ENCODE assay signal across 32 cellular contexts in genomic region chr12:58954002-58954401, GRCh38.
"Had no signal": no experiment of that assay in that cellular context is flagged by ENCODE, and none has a peak within 500 bp of the region (broad histone marks: within the 10 kb centered on the region; RNA-seq: fewer than 3 reads in every experiment).

No MANE protein-coding gene starts in this region.

- H3K9me3 ChIP-seq: gastrocnemius medialis had no signal

- H3K4me1 ChIP-seq: ascending aorta, esophagus muscularis mucosa, foreskin keratinocyte, gastrocnemius medialis, heart left ventricle had no signal

- H3K36me3 Mint-ChIP-seq: activated CD4-positive, alpha-beta memory T cell treated with anti-CD3 and anti-CD28 coated beads for 36 hours; activated CD8-positive, alpha-beta memory T cell treated with anti-CD3 and anti-CD28 coated beads, Interleukin-2, amount 10 ng/mL, durations not matched to agents 7 days and 5 days; activated naive CD4-positive, alpha-beta T cell treated with anti-CD3 and anti-CD28 coated beads, Interleukin-2, amount 50 U/mL, for 24 hours; activated naive CD8-positive, alpha-beta T cell treated with anti-CD3 and anti-CD28 coated beads for 36 hours had no signal

- H3K36me3 ChIP-seq: ascending aorta, brain microvascular endothelial cell, esophagus muscularis mucosa, gastrocnemius medialis, heart left ventricle had no signal

- H3K4me1 Mint-ChIP-seq: activated CD4-positive, alpha-beta T cell treated with anti-CD3 and anti-CD28 coated beads for 36 hours; activated CD4-positive, alpha-beta T cell treated with anti-CD3 and anti-CD28 coated beads, Interleukin-2, amount 10 ng/mL, durations not matched to agents 24 days and 14 days; activated CD8-positive, alpha-beta memory T cell treated with anti-CD3 and anti-CD28 coated beads, Interleukin-2, amount 10 ng/mL, durations not matched to agents 7 days and 5 days; activated naive CD4-positive, alpha-beta T cell treated with anti-CD3 and anti-CD28 coated beads, Interleukin-2, amount 50 U/mL, for 24 hours; activated naive CD8-positive, alpha-beta T cell treated with anti-CD3 and anti-CD28 coated beads for 36 hours; activated naive CD8-positive, alpha-beta T cell treated with anti-CD3 and anti-CD28 coated beads, Interleukin-2, amount 50 U/mL, for 24 hours; central memory CD8-positive, alpha-beta T cell had no signal

- DNase-seq: activated CD4-positive, alpha-beta memory T cell treated with anti-CD3 and anti-CD28 coated beads for 36 hours; activated CD4-positive, alpha-beta T cell treated with anti-CD3 and anti-CD28 coated beads for 36 hours; activated CD4-positive, alpha-beta T cell treated with anti-CD3 and anti-CD28 coated beads, Interleukin-2, amount 10 ng/mL, durations not matched to agents 24 days and 14 days; activated CD4-positive, CD25-positive, alpha-beta regulatory T cell; activated CD4-positive, CD25-positive, alpha-beta regulatory T cell treated with anti-CD3 and anti-CD28 coated beads, Interleukin-2, amount 50 U/mL, for 72 hours; activated CD8-positive, alpha-beta memory T cell treated with anti-CD3 and anti-CD28 coated beads, Interleukin-2, amount 10 ng/mL, durations not matched to agents 7 days and 5 days; activated CD8-positive, alpha-beta memory T cell treated with anti-CD3 and anti-CD28 coated beads, Interleukin-2, amount 50 U/mL, for 4 hours; activated CD8-positive, alpha-beta T cell treated with anti-CD3 and anti-CD28 coated beads, Interleukin-2, amount 10 ng/mL, durations not matched to agents 7 days and 5 days; activated effector memory CD4-positive, alpha-beta T cell treated with anti-CD3 and anti-CD28 coated beads, Interleukin-2, amount 50 U/mL, for 16 hours; activated naive CD4-positive, alpha-beta T cell treated with anti-CD3 and anti-CD28 coated beads for 36 hours; activated naive CD8-positive, alpha-beta T cell treated with anti-CD3 and anti-CD28 coated beads for 36 hours; activated naive CD8-positive, alpha-beta T cell treated with anti-CD3 and anti-CD28 coated beads, Interleukin-2, amount 50 U/mL, for 24 hours; activated T-cell treated with anti-CD3 and anti-CD28 coated beads, Interleukin-2, amount 50 U/mL, for 1 hour; activated T-cell treated with anti-CD3 and anti-CD28 coated beads, Interleukin-2, amount 50 U/mL, for 48 hours; brain microvascular endothelial cell; dorsolateral prefrontal cortex; effector CD4-positive, alpha-beta T cell; effector memory CD8-positive, alpha-beta T cell; erythroblast; foreskin keratinocyte; gastrocnemius medialis; glutamatergic neuron; heart left ventricle; T-helper 2 cell had no signal

- H3K4me3 Mint-ChIP-seq: activated CD4-positive, alpha-beta memory T cell treated with anti-CD3 and anti-CD28 coated beads for 36 hours; activated CD4-positive, alpha-beta T cell treated with anti-CD3 and anti-CD28 coated beads for 36 hours; activated CD4-positive, alpha-beta T cell treated with anti-CD3 and anti-CD28 coated beads, Interleukin-2, amount 10 ng/mL, durations not matched to agents 24 days and 14 days; activated CD8-positive, alpha-beta memory T cell treated with anti-CD3 and anti-CD28 coated beads, Interleukin-2, amount 10 ng/mL, durations not matched to agents 7 days and 5 days; activated CD8-positive, alpha-beta T cell treated with anti-CD3 and anti-CD28 coated beads, Interleukin-2, amount 10 ng/mL, durations not matched to agents 7 days and 5 days; activated naive CD4-positive, alpha-beta T cell treated with anti-CD3 and anti-CD28 coated beads for 36 hours; activated naive CD4-positive, alpha-beta T cell treated with anti-CD3 and anti-CD28 coated beads, Interleukin-2, amount 50 U/mL, for 24 hours; activated naive CD8-positive, alpha-beta T cell treated with anti-CD3 and anti-CD28 coated beads for 36 hours; activated naive CD8-positive, alpha-beta T cell treated with anti-CD3 and anti-CD28 coated beads, Interleukin-2, amount 50 U/mL, for 24 hours; activated T-helper 1 cell treated with anti-CD3 and anti-CD28 coated beads, Interleukin-12 subunit alpha, Interleukin-12 subunit beta, Interleukin-2, Interleukin-4 antibody, amounts not matched to agents 30 ng/mL and 10 ng/mL and 1 ng/mL, durations not matched to agents 14 hours and 24 hours and 36 hours; central memory CD8-positive, alpha-beta T cell; dendritic cell treated with granulocyte-macrophage colony-stimulating factor and Interleukin-4, amounts not matched to agents 40 ng/mL and 50 ng/mL, for 4 days; effector memory CD8-positive, alpha-beta T cell had no signal

- ATAC-seq: activated CD4-positive, alpha-beta T cell treated with anti-CD3 and anti-CD28 coated beads for 36 hours; activated CD8-positive, alpha-beta memory T cell treated with anti-CD3 and anti-CD28 coated beads, Interleukin-2, amount 10 ng/mL, durations not matched to agents 7 days and 5 days; activated CD8-positive, alpha-beta T cell treated with anti-CD3 and anti-CD28 coated beads, Interleukin-2, amount 10 ng/mL, durations not matched to agents 7 days and 5 days; activated naive CD8-positive, alpha-beta T cell treated with anti-CD3 and anti-CD28 coated beads, Interleukin-2, amount 50 U/mL, for 24 hours; effector memory CD8-positive, alpha-beta T cell; foreskin keratinocyte; gastrocnemius medialis; heart left ventricle had no signal

- H3K9me3 Mint-ChIP-seq: activated naive CD8-positive, alpha-beta T cell treated with anti-CD3 and anti-CD28 coated beads for 36 hours; activated T-helper 1 cell treated with anti-CD3 and anti-CD28 coated beads, Interleukin-12 subunit alpha, Interleukin-12 subunit beta, Interleukin-2, Interleukin-4 antibody, amounts not matched to agents 30 ng/mL and 10 ng/mL and 1 ng/mL, durations not matched to agents 14 hours and 24 hours and 36 hours had no signal

- H3K4me3 ChIP-seq: ascending aorta, coronary artery, dorsolateral prefrontal cortex, esophagus muscularis mucosa, gastrocnemius medialis, heart left ventricle had no signal

- H3K27ac ChIP-seq: ascending aorta, brain microvascular endothelial cell, coronary artery, dorsolateral prefrontal cortex, esophagus muscularis mucosa, foreskin keratinocyte, gastrocnemius medialis, heart left ventricle had no signal

- H3K27ac Mint-ChIP-seq: activated CD4-positive, alpha-beta memory T cell treated with anti-CD3 and anti-CD28 coated beads for 36 hours; activated CD4-positive, alpha-beta T cell treated with anti-CD3 and anti-CD28 coated beads for 36 hours; activated CD4-positive, alpha-beta T cell treated with anti-CD3 and anti-CD28 coated beads, Interleukin-2, amount 10 ng/mL, durations not matched to agents 24 days and 14 days; activated CD8-positive, alpha-beta memory T cell treated with anti-CD3 and anti-CD28 coated beads, Interleukin-2, amount 10 ng/mL, durations not matched to agents 7 days and 5 days; activated CD8-positive, alpha-beta T cell treated with anti-CD3 and anti-CD28 coated beads, Interleukin-2, amount 10 ng/mL, durations not matched to agents 7 days and 5 days; activated naive CD4-positive, alpha-beta T cell treated with anti-CD3 and anti-CD28 coated beads for 36 hours; activated naive CD4-positive, alpha-beta T cell treated with anti-CD3 and anti-CD28 coated beads, Interleukin-2, amount 50 U/mL, for 24 hours; activated naive CD8-positive, alpha-beta T cell treated with anti-CD3 and anti-CD28 coated beads for 36 hours; activated naive CD8-positive, alpha-beta T cell treated with anti-CD3 and anti-CD28 coated beads, Interleukin-2, amount 50 U/mL, for 24 hours; activated T-helper 1 cell treated with anti-CD3 and anti-CD28 coated beads, Interleukin-12 subunit alpha, Interleukin-12 subunit beta, Interleukin-2, Interleukin-4 antibody, amounts not matched to agents 30 ng/mL and 10 ng/mL and 1 ng/mL, durations not matched to agents 14 hours and 24 hours and 36 hours; activated T-helper 2 cell treated with anti-CD3 and anti-CD28 coated beads, Interferon-gamma antibody, Interleukin-2, Interleukin-4, amounts not matched to agents 10 μg/mL and 5 μg/mL and 100 μg/mL, durations not matched to agents 14 hours and 24 hours and 36 hours; dendritic cell treated with granulocyte-macrophage colony-stimulating factor and Interleukin-4, amounts not matched to agents 40 ng/mL and 50 ng/mL, for 4 days; effector memory CD8-positive, alpha-beta T cell had no signal

- H3K27me3 Mint-ChIP-seq: activated CD4-positive, alpha-beta memory T cell treated with anti-CD3 and anti-CD28 coated beads for 36 hours; activated CD4-positive, alpha-beta T cell treated with anti-CD3 and anti-CD28 coated beads for 36 hours; activated CD4-positive, alpha-beta T cell treated with anti-CD3 and anti-CD28 coated beads, Interleukin-2, amount 10 ng/mL, durations not matched to agents 24 days and 14 days; activated CD8-positive, alpha-beta memory T cell treated with anti-CD3 and anti-CD28 coated beads, Interleukin-2, amount 10 ng/mL, durations not matched to agents 7 days and 5 days; activated naive CD4-positive, alpha-beta T cell treated with anti-CD3 and anti-CD28 coated beads, Interleukin-2, amount 50 U/mL, for 24 hours; activated naive CD8-positive, alpha-beta T cell treated with anti-CD3 and anti-CD28 coated beads for 36 hours; activated naive CD8-positive, alpha-beta T cell treated with anti-CD3 and anti-CD28 coated beads, Interleukin-2, amount 50 U/mL, for 24 hours; central memory CD8-positive, alpha-beta T cell; dendritic cell treated with granulocyte-macrophage colony-stimulating factor and Interleukin-4, amounts not matched to agents 40 ng/mL and 50 ng/mL, for 4 days; effector memory CD8-positive, alpha-beta T cell had no signal
